Comparison of ENCODE assay signal across 1 cellular context in genomic region chr9:33782395-33783152, GRCh38.
TF ChIP-seq lines count a peak whose summit lies in the region.

No MANE protein-coding gene starts in this region.

TF ChIP-seq in SK-N-SH treated with all-trans-retinoic acid at 6 μM for 48 hours, 23 proteins besides CTCF, POLR2A, EP300 and RAD21 (continued from another document):
- no peak for TF ChIP-seq OSR1 (CRISPR knock-in tag; IDR thresholded peaks at IDR 0.05)
